ENCODE assay signal across 1 cellular context in the genomic region with DNA sequence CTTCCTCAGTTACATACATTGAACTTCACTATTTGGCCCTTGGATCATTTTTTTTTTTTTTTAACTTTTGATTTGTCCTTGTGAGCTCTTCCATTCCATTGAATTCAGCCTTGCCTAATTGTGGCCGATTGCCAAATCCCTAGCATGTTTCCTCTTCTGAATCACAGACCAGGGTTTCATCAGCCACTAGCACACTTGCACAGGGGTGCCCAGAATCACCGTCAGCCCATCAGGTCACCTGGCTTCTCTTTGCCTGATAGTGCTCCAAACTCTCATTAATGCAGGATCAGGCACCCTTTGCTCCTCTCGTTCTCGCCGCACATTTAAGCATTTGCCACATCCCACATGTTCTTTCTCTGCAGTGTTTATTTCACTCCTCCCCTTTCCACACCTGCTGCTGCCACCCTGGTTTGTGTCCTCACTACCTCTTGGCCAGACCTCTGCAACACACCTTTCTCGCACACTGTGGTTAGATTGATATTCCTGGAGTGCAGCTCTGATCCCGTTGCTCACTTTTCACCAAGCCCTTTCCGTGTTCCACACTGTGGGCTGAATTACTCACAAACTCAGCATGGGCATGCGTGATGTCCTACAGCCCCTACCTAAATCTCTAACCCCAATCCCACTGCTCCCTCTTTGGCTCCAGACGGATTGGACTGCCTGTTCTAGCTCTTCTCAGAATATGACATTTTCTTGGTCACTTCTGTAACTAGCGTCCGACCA.
TF ChIP-seq lines count a peak whose summit lies in the region.

No MANE protein-coding gene starts in this region.

TF ChIP-seq in A549, 52 proteins besides CTCF, POLR2A, EP300 and RAD21 (continued from another document):
- TF ChIP-seq, protein P1, sequence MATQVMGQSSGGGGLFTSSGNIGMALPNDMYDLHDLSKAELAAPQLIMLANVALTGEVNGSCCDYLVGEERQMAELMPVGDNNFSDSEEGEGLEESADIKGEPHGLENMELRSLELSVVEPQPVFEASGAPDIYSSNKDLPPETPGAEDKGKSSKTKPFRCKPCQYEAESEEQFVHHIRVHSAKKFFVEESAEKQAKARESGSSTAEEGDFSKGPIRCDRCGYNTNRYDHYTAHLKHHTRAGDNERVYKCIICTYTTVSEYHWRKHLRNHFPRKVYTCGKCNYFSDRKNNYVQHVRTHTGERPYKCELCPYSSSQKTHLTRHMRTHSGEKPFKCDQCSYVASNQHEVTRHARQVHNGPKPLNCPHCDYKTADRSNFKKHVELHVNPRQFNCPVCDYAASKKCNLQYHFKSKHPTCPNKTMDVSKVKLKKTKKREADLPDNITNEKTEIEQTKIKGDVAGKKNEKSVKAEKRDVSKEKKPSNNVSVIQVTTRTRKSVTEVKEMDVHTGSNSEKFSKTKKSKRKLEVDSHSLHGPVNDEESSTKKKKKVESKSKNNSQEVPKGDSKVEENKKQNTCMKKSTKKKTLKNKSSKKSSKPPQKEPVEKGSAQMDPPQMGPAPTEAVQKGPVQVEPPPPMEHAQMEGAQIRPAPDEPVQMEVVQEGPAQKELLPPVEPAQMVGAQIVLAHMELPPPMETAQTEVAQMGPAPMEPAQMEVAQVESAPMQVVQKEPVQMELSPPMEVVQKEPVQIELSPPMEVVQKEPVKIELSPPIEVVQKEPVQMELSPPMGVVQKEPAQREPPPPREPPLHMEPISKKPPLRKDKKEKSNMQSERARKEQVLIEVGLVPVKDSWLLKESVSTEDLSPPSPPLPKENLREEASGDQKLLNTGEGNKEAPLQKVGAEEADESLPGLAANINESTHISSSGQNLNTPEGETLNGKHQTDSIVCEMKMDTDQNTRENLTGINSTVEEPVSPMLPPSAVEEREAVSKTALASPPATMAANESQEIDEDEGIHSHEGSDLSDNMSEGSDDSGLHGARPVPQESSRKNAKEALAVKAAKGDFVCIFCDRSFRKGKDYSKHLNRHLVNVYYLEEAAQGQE (IDR thresholded peaks at IDR 0.05) = no peak
- TF ChIP-seq RCOR1 (IDR thresholded peaks at IDR 0.05; ENCODE audit: low read depth, low read length) = no peak
- TF ChIP-seq FOXS1 (CRISPR knock-in tag; IDR thresholded peaks at IDR 0.05) = no peak
- TF ChIP-seq FOSL2 (IDR thresholded peaks at IDR 0.05) = no peak
- no peak for TF ChIP-seq FOSL2 (CRISPR knock-in tag; IDR thresholded peaks at IDR 0.05)
- no peak for TF ChIP-seq CHD2 (IDR thresholded peaks at IDR 0.05; ENCODE audit: low read length, partially characterized antibody)
- TF ChIP-seq HOXA7 (CRISPR knock-in tag; IDR thresholded peaks at IDR 0.05) = no peak
- no peak for TF ChIP-seq RARB (CRISPR knock-in tag; IDR thresholded peaks at IDR 0.05)
- TF ChIP-seq HOXB5 (CRISPR knock-in tag; IDR thresholded peaks at IDR 0.05) = no peak
- no peak for TF ChIP-seq KDM1A (IDR thresholded peaks at IDR 0.05; ENCODE audit: low read depth)
- no peak for TF ChIP-seq HMGXB4 (CRISPR knock-in tag; IDR thresholded peaks at IDR 0.05; ENCODE audit: borderline replicate concordance)
- TF ChIP-seq PBX3 (IDR thresholded peaks at IDR 0.05) = no peak
- no peak for TF ChIP-seq NFE2L2 (conservative IDR thresholded peaks at IDR 0.05; ENCODE audit: low read length)
- TF ChIP-seq ZNF302 (CRISPR knock-in tag; IDR thresholded peaks at IDR 0.05) = no peak
- no peak for TF ChIP-seq CBX8 (IDR thresholded peaks at IDR 0.05)
